Comparison of ENCODE assay signal across 1 cellular context in genomic region chr2:138028538-138028937, GRCh38.
TF ChIP-seq lines count a peak whose summit lies in the region.

No MANE protein-coding gene starts in this region.

TF ChIP-seq in K562, 482 proteins besides CTCF, POLR2A, EP300 and RAD21 (continued from another document and continues in another):
- TF ChIP-seq PCBP2 (IDR thresholded peaks at IDR 0.05; ENCODE audit: low read depth, low read length, poor library complexity, severe bottlenecking) = no peak
- TF ChIP-seq ZNF274 (IDR thresholded peaks at IDR 0.05; ENCODE audit: borderline replicate concordance, low read depth, low read length) = no peak
- TF ChIP-seq, protein P1, sequence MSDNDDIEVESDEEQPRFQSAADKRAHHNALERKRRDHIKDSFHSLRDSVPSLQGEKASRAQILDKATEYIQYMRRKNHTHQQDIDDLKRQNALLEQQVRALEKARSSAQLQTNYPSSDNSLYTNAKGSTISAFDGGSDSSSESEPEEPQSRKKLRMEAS (CRISPR knock-in tag; IDR thresholded peaks at IDR 0.05) = peak; percentile 72
- TF ChIP-seq, protein P2, sequence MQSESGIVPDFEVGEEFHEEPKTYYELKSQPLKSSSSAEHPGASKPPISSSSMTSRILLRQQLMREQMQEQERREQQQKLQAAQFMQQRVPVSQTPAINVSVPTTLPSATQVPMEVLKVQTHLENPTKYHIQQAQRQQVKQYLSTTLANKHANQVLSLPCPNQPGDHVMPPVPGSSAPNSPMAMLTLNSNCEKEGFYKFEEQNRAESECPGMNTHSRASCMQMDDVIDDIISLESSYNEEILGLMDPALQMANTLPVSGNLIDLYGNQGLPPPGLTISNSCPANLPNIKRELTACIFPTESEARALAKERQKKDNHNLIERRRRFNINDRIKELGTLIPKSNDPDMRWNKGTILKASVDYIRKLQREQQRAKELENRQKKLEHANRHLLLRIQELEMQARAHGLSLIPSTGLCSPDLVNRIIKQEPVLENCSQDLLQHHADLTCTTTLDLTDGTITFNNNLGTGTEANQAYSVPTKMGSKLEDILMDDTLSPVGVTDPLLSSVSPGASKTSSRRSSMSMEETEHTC (IDR thresholded peaks at IDR 0.05) = no peak
- TF ChIP-seq CHD1 (IDR thresholded peaks at IDR 0.05; ENCODE audit: low read length) = no peak
- TF ChIP-seq, protein P3, sequence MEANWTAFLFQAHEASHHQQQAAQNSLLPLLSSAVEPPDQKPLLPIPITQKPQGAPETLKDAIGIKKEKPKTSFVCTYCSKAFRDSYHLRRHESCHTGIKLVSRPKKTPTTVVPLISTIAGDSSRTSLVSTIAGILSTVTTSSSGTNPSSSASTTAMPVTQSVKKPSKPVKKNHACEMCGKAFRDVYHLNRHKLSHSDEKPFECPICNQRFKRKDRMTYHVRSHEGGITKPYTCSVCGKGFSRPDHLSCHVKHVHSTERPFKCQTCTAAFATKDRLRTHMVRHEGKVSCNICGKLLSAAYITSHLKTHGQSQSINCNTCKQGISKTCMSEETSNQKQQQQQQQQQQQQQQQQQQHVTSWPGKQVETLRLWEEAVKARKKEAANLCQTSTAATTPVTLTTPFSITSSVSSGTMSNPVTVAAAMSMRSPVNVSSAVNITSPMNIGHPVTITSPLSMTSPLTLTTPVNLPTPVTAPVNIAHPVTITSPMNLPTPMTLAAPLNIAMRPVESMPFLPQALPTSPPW (CRISPR knock-in tag; IDR thresholded peaks at IDR 0.05) = peak; percentile 55
- no peak for TF ChIP-seq ZNF644 (tag; IDR thresholded peaks at IDR 0.05; ENCODE audit: low read depth)
- TF ChIP-seq ZNF143 (CRISPR knock-in tag; IDR thresholded peaks at IDR 0.05) = no peak
- TF ChIP-seq TCF3 (CRISPR knock-in tag; IDR thresholded peaks at IDR 0.05) = peak; percentile 10; the same call in 1 of the 2 replicates
- no peak for TF ChIP-seq CBX1 (IDR thresholded peaks at IDR 0.05; ENCODE audit: low read depth)
- TF ChIP-seq ZKSCAN3 (CRISPR knock-in tag; IDR thresholded peaks at IDR 0.05) = no peak
- TF ChIP-seq, protein P4, sequence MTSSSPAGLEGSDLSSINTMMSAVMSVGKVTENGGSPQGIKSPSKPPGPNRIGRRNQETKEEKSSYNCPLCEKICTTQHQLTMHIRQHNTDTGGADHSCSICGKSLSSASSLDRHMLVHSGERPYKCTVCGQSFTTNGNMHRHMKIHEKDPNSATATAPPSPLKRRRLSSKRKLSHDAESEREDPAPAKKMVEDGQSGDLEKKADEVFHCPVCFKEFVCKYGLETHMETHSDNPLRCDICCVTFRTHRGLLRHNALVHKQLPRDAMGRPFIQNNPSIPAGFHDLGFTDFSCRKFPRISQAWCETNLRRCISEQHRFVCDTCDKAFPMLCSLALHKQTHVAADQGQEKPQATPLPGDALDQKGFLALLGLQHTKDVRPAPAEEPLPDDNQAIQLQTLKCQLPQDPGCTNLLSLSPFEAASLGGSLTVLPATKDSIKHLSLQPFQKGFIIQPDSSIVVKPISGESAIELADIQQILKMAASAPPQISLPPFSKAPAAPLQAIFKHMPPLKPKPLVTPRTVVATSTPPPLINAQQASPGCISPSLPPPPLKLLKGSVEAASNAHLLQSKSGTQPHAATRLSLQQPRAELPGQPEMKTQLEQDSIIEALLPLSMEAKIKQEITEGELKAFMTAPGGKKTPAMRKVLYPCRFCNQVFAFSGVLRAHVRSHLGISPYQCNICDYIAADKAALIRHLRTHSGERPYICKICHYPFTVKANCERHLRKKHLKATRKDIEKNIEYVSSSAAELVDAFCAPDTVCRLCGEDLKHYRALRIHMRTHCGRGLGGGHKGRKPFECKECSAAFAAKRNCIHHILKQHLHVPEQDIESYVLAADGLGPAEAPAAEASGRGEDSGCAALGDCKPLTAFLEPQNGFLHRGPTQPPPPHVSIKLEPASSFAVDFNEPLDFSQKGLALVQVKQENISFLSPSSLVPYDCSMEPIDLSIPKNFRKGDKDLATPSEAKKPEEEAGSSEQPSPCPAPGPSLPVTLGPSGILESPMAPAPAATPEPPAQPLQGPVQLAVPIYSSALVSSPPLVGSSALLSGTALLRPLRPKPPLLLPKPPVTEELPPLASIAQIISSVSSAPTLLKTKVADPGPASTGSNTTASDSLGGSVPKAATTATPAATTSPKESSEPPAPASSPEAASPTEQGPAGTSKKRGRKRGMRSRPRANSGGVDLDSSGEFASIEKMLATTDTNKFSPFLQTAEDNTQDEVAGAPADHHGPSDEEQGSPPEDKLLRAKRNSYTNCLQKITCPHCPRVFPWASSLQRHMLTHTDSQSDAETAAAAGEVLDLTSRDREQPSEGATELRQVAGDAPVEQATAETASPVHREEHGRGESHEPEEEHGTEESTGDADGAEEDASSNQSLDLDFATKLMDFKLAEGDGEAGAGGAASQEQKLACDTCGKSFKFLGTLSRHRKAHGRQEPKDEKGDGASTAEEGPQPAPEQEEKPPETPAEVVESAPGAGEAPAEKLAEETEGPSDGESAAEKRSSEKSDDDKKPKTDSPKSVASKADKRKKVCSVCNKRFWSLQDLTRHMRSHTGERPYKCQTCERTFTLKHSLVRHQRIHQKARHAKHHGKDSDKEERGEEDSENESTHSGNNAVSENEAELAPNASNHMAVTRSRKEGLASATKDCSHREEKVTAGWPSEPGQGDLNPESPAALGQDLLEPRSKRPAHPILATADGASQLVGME (CRISPR knock-in tag; IDR thresholded peaks at IDR 0.05) = no peak
- TF ChIP-seq ZNF77 (CRISPR knock-in tag; IDR thresholded peaks at IDR 0.05) = no peak
- no peak for TF ChIP-seq RAD51 (IDR thresholded peaks at IDR 0.05; ENCODE audit: borderline replicate concordance, low read depth)
- TF ChIP-seq ZNF146 (CRISPR knock-in tag; IDR thresholded peaks at IDR 0.05; ENCODE audit: unreplicated experiment) = no peak
- TF ChIP-seq PHTF2 (CRISPR knock-in tag; IDR thresholded peaks at IDR 0.05) = no peak
- TF ChIP-seq BMI1 (IDR thresholded peaks at IDR 0.05; ENCODE audit: low read length) = no peak
- TF ChIP-seq, protein P5, sequence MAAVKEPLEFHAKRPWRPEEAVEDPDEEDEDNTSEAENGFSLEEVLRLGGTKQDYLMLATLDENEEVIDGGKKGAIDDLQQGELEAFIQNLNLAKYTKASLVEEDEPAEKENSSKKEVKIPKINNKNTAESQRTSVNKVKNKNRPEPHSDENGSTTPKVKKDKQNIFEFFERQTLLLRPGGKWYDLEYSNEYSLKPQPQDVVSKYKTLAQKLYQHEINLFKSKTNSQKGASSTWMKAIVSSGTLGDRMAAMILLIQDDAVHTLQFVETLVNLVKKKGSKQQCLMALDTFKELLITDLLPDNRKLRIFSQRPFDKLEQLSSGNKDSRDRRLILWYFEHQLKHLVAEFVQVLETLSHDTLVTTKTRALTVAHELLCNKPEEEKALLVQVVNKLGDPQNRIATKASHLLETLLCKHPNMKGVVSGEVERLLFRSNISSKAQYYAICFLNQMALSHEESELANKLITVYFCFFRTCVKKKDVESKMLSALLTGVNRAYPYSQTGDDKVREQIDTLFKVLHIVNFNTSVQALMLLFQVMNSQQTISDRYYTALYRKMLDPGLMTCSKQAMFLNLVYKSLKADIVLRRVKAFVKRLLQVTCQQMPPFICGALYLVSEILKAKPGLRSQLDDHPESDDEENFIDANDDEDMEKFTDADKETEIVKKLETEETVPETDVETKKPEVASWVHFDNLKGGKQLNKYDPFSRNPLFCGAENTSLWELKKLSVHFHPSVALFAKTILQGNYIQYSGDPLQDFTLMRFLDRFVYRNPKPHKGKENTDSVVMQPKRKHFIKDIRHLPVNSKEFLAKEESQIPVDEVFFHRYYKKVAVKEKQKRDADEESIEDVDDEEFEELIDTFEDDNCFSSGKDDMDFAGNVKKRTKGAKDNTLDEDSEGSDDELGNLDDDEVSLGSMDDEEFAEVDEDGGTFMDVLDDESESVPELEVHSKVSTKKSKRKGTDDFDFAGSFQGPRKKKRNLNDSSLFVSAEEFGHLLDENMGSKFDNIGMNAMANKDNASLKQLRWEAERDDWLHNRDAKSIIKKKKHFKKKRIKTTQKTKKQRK (IDR thresholded peaks at IDR 0.05; ENCODE audit: borderline replicate concordance, low read depth, low read length) = no peak
- TF ChIP-seq TRIM28 (IDR thresholded peaks at IDR 0.05) = no peak
- no peak for TF ChIP-seq ZBTB1 (CRISPR knock-in tag; IDR thresholded peaks at IDR 0.05; ENCODE audit: borderline replicate concordance, low read depth)
- peak; percentile 56 for TF ChIP-seq CBFA2T3 (IDR thresholded peaks at IDR 0.05)
- TF ChIP-seq NR2F6 (CRISPR knock-in tag; IDR thresholded peaks at IDR 0.05) = no peak
- TF ChIP-seq KAT7 (CRISPR knock-in tag; IDR thresholded peaks at IDR 0.05; ENCODE audit: borderline replicate concordance) = no peak
- peak; percentile 38; the same call in 1 of the 2 replicates for TF ChIP-seq SMARCE1 (IDR thresholded peaks at IDR 0.05)
- no peak for TF ChIP-seq HNRNPK (IDR thresholded peaks at IDR 0.05; ENCODE audit: low read depth, low read length, poor library complexity, severe bottlenecking)
- no peak for TF ChIP-seq DMBX1 (CRISPR knock-in tag; IDR thresholded peaks at IDR 0.05; ENCODE audit: borderline replicate concordance)
- TF ChIP-seq, protein P6, sequence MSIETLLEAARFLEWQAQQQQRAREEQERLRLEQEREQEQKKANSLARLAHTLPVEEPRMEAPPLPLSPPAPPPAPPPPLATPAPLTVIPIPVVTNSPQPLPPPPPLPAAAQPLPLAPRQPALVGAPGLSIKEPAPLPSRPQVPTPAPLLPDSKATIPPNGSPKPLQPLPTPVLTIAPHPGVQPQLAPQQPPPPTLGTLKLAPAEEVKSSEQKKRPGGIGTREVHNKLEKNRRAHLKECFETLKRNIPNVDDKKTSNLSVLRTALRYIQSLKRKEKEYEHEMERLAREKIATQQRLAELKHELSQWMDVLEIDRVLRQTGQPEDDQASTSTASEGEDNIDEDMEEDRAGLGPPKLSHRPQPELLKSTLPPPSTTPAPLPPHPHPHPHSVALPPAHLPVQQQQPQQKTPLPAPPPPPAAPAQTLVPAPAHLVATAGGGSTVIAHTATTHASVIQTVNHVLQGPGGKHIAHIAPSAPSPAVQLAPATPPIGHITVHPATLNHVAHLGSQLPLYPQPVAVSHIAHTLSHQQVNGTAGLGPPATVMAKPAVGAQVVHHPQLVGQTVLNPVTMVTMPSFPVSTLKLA (conservative IDR thresholded peaks at IDR 0.05) = peak in 1 of 2 experiments; percentile 59; a peak in 2 of 4 replicates
- peak; percentile 38; the same call in 1 of the 2 replicates for TF ChIP-seq ARID1B (IDR thresholded peaks at IDR 0.05)
- TF ChIP-seq RFX7 (CRISPR knock-in tag; IDR thresholded peaks at IDR 0.05) = no peak
- no peak for TF ChIP-seq ZNF184 (CRISPR knock-in tag; IDR thresholded peaks at IDR 0.05)
- TF ChIP-seq THRA (IDR thresholded peaks at IDR 0.05) = no peak
- TF ChIP-seq NFYB (IDR thresholded peaks at IDR 0.05; ENCODE audit: extremely low read depth, insufficient read length) = no peak
- peak; percentile 34; the same call in 1 of the 2 replicates for TF ChIP-seq TEAD4 (IDR thresholded peaks at IDR 0.05; ENCODE audit: low read length)
- no peak for TF ChIP-seq TEAD4 (CRISPR knock-in tag; IDR thresholded peaks at IDR 0.05; ENCODE audit: borderline replicate concordance)
- peak; percentile 75 to 94 for TF ChIP-seq RCOR1 (IDR thresholded peaks at IDR 0.05; ENCODE audit: borderline replicate concordance in 1 of 2, low read depth in 2 of 2, low read length in 2 of 2)
- no peak for TF ChIP-seq MAZ (CRISPR knock-in tag; conservative IDR thresholded peaks at IDR 0.05 in 1 of 2, IDR thresholded peaks at IDR 0.05 in 1 of 2)
- TF ChIP-seq, protein P7, sequence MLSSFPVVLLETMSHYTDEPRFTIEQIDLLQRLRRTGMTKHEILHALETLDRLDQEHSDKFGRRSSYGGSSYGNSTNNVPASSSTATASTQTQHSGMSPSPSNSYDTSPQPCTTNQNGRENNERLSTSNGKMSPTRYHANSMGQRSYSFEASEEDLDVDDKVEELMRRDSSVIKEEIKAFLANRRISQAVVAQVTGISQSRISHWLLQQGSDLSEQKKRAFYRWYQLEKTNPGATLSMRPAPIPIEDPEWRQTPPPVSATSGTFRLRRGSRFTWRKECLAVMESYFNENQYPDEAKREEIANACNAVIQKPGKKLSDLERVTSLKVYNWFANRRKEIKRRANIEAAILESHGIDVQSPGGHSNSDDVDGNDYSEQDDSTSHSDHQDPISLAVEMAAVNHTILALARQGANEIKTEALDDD (IDR thresholded peaks at IDR 0.05) = peak; percentile 84
- no peak for TF ChIP-seq ZBTB5 (IDR thresholded peaks at IDR 0.05)
- TF ChIP-seq TBL1XR1 (IDR thresholded peaks at IDR 0.05; ENCODE audit: low read length in 2 of 2) = no peak
- TF ChIP-seq CHD2 (IDR thresholded peaks at IDR 0.05; ENCODE audit: low read depth, low read length) = no peak
- peak; percentile 62 to 77 for TF ChIP-seq KDM1A (IDR thresholded peaks at IDR 0.05)
- TF ChIP-seq FOXJ2 (tag; IDR thresholded peaks at IDR 0.05) = no peak
- TF ChIP-seq COPS2 (conservative IDR thresholded peaks at IDR 0.05) = no peak
- no peak for TF ChIP-seq HEY1 (CRISPR knock-in tag; IDR thresholded peaks at IDR 0.05; ENCODE audit: borderline replicate concordance)
- TF ChIP-seq ETV6 (IDR thresholded peaks at IDR 0.05; ENCODE audit: borderline replicate concordance in 1 of 2, low read depth in 2 of 2, low read length in 1 of 2) = peak in 1 of 2 experiments; percentile 86; a peak in 2 of 4 replicates
- TF ChIP-seq ETV6 (CRISPR knock-in tag; IDR thresholded peaks at IDR 0.05; ENCODE audit: borderline replicate concordance) = no peak
- TF ChIP-seq ZFP1 (CRISPR knock-in tag; IDR thresholded peaks at IDR 0.05) = no peak
- peak in 1 of 2 experiments; percentile 58; a peak in 1 of 4 replicates for TF ChIP-seq HDAC1 (IDR thresholded peaks at IDR 0.05)
- TF ChIP-seq TCF7 (IDR thresholded peaks at IDR 0.05; ENCODE audit: borderline replicate concordance) = no peak
- TF ChIP-seq ZNF384 (IDR thresholded peaks at IDR 0.05; ENCODE audit: low read depth, low read length) = peak; percentile 56; the same call in 1 of the 2 replicates
- TF ChIP-seq GABPA (tag; conservative IDR thresholded peaks at IDR 0.05; ENCODE audit: low read depth) = no peak
- TF ChIP-seq ILK (tag; IDR thresholded peaks at IDR 0.05; ENCODE audit: borderline replicate concordance, low read depth) = no peak
